ENCODE assay signal across 8 cellular contexts in genomic region chr21:14120091-14120734, GRCh38.
A peak's percentile ranks its signal among the peaks of the same experiment; 100 is the strongest.
DNase-seq lines count a peak whose midpoint lies in the region; ATAC-seq and TF ChIP-seq lines count a peak whose summit lies in the region.

No MANE protein-coding gene starts in this region.

- no peak overlapping the region for H3K4me3 ChIP-seq in epithelial cell of esophagus (ENCODE audit: low read length)
- no peak overlapping the region for H3K4me3 ChIP-seq in trophoblast cell (ENCODE audit: low read depth, low read length)

- H4K12ac ChIP-seq in trophoblast cell (ENCODE audit: low read depth, low read length): no peak overlapping the region

- peaks cover 6 to 7% of the 10 kb centered on the region in 2 experiments for H3K36me3 ChIP-seq in trophoblast cell (ENCODE audit: control insufficient read depth in 1 of 2, insufficient read depth in 2 of 2, low read length in 2 of 2)

- H2AK5ac ChIP-seq in trophoblast cell (ENCODE audit: low read length): no peak overlapping the region

- no peak overlapping the region for H2BK12ac ChIP-seq in trophoblast cell (ENCODE audit: low read length)

- in situ Hi-C loops in SK-MEL-5 (cut with HindIII; ENCODE audit: low pct_unique_long_range_greater_than_20kb, low sequenced_read_pairs): no loop called here

- no peak overlapping the region for H2BK120ac ChIP-seq in trophoblast cell (ENCODE audit: insufficient read depth, low read length, poor library complexity)

- H2AFZ ChIP-seq in trophoblast cell (ENCODE audit: insufficient read depth, low read length, poor library complexity): no peak overlapping the region

- H3K4ac ChIP-seq in trophoblast cell (ENCODE audit: low read depth, low read length): no peak overlapping the region

- no peaks in the 10 kb centered on the region for H3K27me3 ChIP-seq in trophoblast cell (ENCODE audit: insufficient read depth, low read length)

- no peak overlapping the region for H3K14ac ChIP-seq in trophoblast cell (ENCODE audit: low read length)

- no peak overlapping the region for H4K91ac ChIP-seq in trophoblast cell (ENCODE audit: low read depth, low read length)

- H3K9ac ChIP-seq in trophoblast cell (ENCODE audit: low read length): no peak overlapping the region

- no peaks in the 10 kb centered on the region for H3K79me1 ChIP-seq in trophoblast cell (ENCODE audit: low read length)

- H4K8ac ChIP-seq in trophoblast cell (ENCODE audit: low read depth, low read length): no peak overlapping the region

- no peaks in the 10 kb centered on the region for H3K79me2 ChIP-seq in trophoblast cell (ENCODE audit: control insufficient read depth, insufficient read depth, low read length, poor library complexity)

- H3K18ac ChIP-seq in trophoblast cell (ENCODE audit: low read length): no peak overlapping the region

- no peak overlapping the region for H3K23ac ChIP-seq in trophoblast cell (ENCODE audit: low read length)

- DNase-seq in EL (peak; percentile 12), SK-MEL-5 (ENCODE audit: low read depth, low spot score) (peak; percentile 67), epithelial cell of esophagus (ENCODE audit: low read depth) (peak; percentile 44), trophoblast cell (peak; percentile 19 to 75), NCI-H446 treated with DMSO at 0.1 percent for 48 hours (lab: John Stamatoyannopoulos, UW) (no peak)

- H3K4me2 ChIP-seq in trophoblast cell (ENCODE audit: low read length): no peak overlapping the region

- ATAC-seq in GM19351 (IDR thresholded peaks at IDR 0.05; ENCODE audit: unreplicated experiment) (peak; percentile 56), HG03521 (IDR thresholded peaks at IDR 0.05; ENCODE audit: unreplicated experiment) (peak; percentile 43), GM21423 (IDR thresholded peaks at IDR 0.05; ENCODE audit: unreplicated experiment) (no peak)

- H3K27ac ChIP-seq in trophoblast cell (ENCODE audit: low read depth, low read length): no peak overlapping the region

- no peak overlapping the region for H2BK5ac ChIP-seq in trophoblast cell (ENCODE audit: low read depth, low read length, poor library complexity)

- WGBS in trophoblast cell (ENCODE audit: extremely low coverage, insufficient coverage, insufficient read length): no CpG with 5 or more reads among the region's 4 CpGs

- H3K9me3 ChIP-seq in trophoblast cell (ENCODE audit: insufficient read depth, low read depth, low read length): peaks cover 9% of the 10 kb centered on the region

- peak; percentile 52 for TF ChIP-seq CTCF in epithelial cell of esophagus (IDR thresholded peaks at IDR 0.05; ENCODE audit: insufficient read depth, low read depth, low read length, missing control alignments)

- H3K4me1 ChIP-seq in trophoblast cell (ENCODE audit: control insufficient read depth in 1 of 2, insufficient read depth in 2 of 2, low read length in 2 of 2): peaks cover 2 to 4% of the 10 kb centered on the region in 2 experiments
